ENCODE assay signal across 1 cellular context in the genomic region with DNA sequence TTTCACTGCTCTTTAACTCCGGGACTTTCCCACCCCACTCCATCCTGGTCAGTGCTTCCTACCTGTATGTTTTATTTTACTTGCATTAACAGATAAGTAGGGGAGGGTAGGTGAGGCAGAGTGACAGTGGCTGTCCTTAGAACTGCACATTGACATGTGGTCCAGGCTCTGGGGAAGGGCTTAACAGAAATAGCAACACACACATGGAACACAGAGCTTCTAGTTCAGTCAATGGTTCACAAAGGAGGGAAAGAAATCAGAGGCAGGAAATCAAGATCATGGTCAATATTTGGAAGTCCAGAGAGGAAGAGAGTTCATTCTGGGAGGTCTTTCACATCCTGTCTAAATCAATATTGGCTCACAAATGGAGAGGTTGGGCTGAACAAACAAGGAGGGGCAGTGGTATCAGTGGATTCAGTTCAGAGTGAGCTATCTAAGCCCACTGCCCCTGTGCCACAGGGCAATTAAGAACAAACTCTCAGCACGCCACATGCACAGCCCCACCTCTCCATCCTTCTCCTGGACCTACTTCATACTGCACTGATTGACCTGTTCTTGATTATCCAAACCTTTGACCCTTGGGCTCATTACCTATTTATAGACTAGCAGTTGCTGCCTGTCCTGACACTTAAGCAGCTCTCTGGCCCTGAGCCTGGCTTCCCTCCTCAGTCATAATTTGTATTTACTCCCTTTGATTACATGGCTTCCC.
TF ChIP-seq lines count a peak whose summit lies in the region.

No MANE protein-coding gene starts in this region.

TF ChIP-seq in HepG2, 621 proteins besides CTCF, POLR2A, EP300 and RAD21 (continued from another document and continues in another):
- TF ChIP-seq, protein P1, sequence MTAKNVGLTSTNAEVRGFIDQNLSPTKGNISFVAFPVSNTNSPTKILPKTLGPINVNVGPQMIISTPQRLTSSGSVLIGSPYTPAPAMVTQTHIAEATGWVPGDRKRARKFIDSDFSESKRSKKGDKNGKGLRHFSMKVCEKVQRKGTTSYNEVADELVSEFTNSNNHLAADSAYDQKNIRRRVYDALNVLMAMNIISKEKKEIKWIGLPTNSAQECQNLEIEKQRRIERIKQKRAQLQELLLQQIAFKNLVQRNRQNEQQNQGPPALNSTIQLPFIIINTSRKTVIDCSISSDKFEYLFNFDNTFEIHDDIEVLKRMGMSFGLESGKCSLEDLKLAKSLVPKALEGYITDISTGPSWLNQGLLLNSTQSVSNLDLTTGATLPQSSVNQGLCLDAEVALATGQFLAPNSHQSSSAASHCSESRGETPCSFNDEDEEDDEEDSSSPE (CRISPR knock-in tag; IDR thresholded peaks at IDR 0.05): peak; percentile 75
- TF ChIP-seq EHMT2 (IDR thresholded peaks at IDR 0.05; ENCODE audit: borderline replicate concordance, low read depth, low read length) (no peak), ARNTL (CRISPR knock-in tag; IDR thresholded peaks at IDR 0.05) (peak; percentile 88), ZNF343 (CRISPR knock-in tag; IDR thresholded peaks at IDR 0.05) (peak; percentile 83; the same call in 1 of the 2 replicates), ZNF318 (CRISPR knock-in tag; IDR thresholded peaks at IDR 0.05) (peak; percentile 64), ZMAT5 (CRISPR knock-in tag; IDR thresholded peaks at IDR 0.05; ENCODE audit: borderline replicate concordance, low read depth) (no peak), KLF15 (CRISPR knock-in tag; IDR thresholded peaks at IDR 0.05; ENCODE audit: borderline replicate concordance) (no peak), AGO2 (optimal IDR thresholded peaks at IDR 0.05; ENCODE audit: low read depth, low read length) (no peak), ARNT2 (CRISPR knock-in tag; IDR thresholded peaks at IDR 0.05; ENCODE audit: low read depth) (0 out of 2 replicates have a peak, but pooled peaks have one; percentile 27), MIER3 (CRISPR knock-in tag; IDR thresholded peaks at IDR 0.05; ENCODE audit: borderline replicate concordance) (peak; percentile 84; the same call in 1 of the 2 replicates), ZNF609 (CRISPR knock-in tag; IDR thresholded peaks at IDR 0.05; ENCODE audit: borderline replicate concordance) (peak; percentile 100), PHF20 (CRISPR knock-in tag; IDR thresholded peaks at IDR 0.05) (no peak), DNMT1 (CRISPR knock-in tag; IDR thresholded peaks at IDR 0.05) (no peak), HES4 (CRISPR knock-in tag; IDR thresholded peaks at IDR 0.05; ENCODE audit: borderline replicate concordance) (no peak), YEATS4 (CRISPR knock-in tag; IDR thresholded peaks at IDR 0.05; ENCODE audit: borderline replicate concordance) (peak; percentile 46; the same call in 1 of the 2 replicates), PREB (CRISPR knock-in tag; IDR thresholded peaks at IDR 0.05) (no peak), ZNF253 (CRISPR knock-in tag; IDR thresholded peaks at IDR 0.05; ENCODE audit: borderline replicate concordance) (no peak), ZNF556 (CRISPR knock-in tag; IDR thresholded peaks at IDR 0.05; ENCODE audit: borderline replicate concordance) (peak; percentile 90; the same call in 1 of the 2 replicates), ZNF589 (CRISPR knock-in tag; conservative IDR thresholded peaks at IDR 0.05) (no peak), ZBTB20 (CRISPR knock-in tag; IDR thresholded peaks at IDR 0.05; ENCODE audit: borderline replicate concordance, low read depth) (no peak), ZNF780A (CRISPR knock-in tag; IDR thresholded peaks at IDR 0.05) (no peak), CREM (IDR thresholded peaks at IDR 0.05) (peak; percentile 85; the same call in 1 of the 2 replicates), CREM (CRISPR knock-in tag; IDR thresholded peaks at IDR 0.05) (no peak), NFE2L2 (IDR thresholded peaks at IDR 0.05; ENCODE audit: low read length) (no peak), ZNF768 (CRISPR knock-in tag; IDR thresholded peaks at IDR 0.05) (no peak), SIN3A (IDR thresholded peaks at IDR 0.05; ENCODE audit: borderline replicate concordance, low read depth, low read length) (no peak), NBN (conservative IDR thresholded peaks at IDR 0.05) (no peak), ELF3 (CRISPR knock-in tag; IDR thresholded peaks at IDR 0.05) (peak; percentile 97), RBFOX2 (IDR thresholded peaks at IDR 0.05; ENCODE audit: low read depth, low read length) (no peak), ZNF138 (CRISPR knock-in tag; IDR thresholded peaks at IDR 0.05; ENCODE audit: low read depth) (no peak), CHCHD3 (CRISPR knock-in tag; IDR thresholded peaks at IDR 0.05) (no peak), MIXL1 (CRISPR knock-in tag; IDR thresholded peaks at IDR 0.05) (peak; percentile 94), ZSCAN25 (CRISPR knock-in tag; IDR thresholded peaks at IDR 0.05) (peak; percentile 88)
- TF ChIP-seq, protein P2, sequence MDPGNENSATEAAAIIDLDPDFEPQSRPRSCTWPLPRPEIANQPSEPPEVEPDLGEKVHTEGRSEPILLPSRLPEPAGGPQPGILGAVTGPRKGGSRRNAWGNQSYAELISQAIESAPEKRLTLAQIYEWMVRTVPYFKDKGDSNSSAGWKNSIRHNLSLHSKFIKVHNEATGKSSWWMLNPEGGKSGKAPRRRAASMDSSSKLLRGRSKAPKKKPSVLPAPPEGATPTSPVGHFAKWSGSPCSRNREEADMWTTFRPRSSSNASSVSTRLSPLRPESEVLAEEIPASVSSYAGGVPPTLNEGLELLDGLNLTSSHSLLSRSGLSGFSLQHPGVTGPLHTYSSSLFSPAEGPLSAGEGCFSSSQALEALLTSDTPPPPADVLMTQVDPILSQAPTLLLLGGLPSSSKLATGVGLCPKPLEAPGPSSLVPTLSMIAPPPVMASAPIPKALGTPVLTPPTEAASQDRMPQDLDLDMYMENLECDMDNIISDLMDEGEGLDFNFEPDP (CRISPR knock-in tag; conservative IDR thresholded peaks at IDR 0.05): 0 out of 2 replicates have a peak, but pooled peaks have one; percentile 76
- TF ChIP-seq, protein P3, sequence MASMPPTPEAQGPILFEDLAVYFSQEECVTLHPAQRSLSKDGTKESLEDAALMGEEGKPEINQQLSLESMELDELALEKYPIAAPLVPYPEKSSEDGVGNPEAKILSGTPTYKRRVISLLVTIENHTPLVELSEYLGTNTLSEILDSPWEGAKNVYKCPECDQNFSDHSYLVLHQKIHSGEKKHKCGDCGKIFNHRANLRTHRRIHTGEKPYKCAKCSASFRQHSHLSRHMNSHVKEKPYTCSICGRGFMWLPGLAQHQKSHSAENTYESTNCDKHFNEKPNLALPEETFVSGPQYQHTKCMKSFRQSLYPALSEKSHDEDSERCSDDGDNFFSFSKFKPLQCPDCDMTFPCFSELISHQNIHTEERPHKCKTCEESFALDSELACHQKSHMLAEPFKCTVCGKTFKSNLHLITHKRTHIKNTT (CRISPR knock-in tag; IDR thresholded peaks at IDR 0.05): no peak
- TF ChIP-seq, protein P4, sequence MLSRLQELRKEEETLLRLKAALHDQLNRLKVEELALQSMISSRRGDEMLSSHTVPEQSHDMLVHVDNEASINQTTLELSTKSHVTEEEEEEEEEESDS (CRISPR knock-in tag; IDR thresholded peaks at IDR 0.05; ENCODE audit: borderline replicate concordance): no peak
- TF ChIP-seq, protein P5, sequence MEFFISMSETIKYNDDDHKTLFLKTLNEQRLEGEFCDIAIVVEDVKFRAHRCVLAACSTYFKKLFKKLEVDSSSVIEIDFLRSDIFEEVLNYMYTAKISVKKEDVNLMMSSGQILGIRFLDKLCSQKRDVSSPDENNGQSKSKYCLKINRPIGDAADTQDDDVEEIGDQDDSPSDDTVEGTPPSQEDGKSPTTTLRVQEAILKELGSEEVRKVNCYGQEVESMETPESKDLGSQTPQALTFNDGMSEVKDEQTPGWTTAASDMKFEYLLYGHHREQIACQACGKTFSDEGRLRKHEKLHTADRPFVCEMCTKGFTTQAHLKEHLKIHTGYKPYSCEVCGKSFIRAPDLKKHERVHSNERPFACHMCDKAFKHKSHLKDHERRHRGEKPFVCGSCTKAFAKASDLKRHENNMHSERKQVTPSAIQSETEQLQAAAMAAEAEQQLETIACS (CRISPR knock-in tag; IDR thresholded peaks at IDR 0.05): no peak
